In the genomic region with DNA sequence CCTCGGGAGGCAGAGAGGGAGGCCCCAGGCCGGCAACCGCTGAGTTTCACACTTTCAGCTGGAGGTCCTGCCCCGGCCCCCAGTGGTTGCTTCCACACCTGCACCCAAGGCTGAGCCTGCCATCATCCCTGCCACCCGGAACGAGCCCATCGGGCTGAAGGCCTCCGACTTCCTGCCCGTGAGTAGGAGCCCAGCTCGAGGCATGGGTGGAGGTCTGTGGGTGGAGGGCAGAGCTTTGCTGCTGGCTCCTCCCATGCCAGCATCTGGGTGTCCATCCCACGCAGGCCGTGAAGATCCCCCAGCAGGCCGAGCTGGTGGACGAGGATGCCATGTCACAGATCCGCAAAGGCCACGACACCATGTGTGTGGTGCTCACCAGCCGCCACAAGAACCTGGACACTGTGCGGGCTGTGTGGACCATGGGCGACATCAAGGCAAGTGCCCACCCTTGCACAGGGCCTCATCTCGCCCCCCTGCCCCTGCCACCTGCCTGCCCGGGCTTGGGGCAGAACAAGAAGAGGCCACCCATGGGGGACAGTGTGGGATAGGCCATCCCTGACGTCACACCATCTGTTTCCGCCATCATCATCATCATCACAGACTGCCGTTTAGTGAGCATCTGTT, we compare ENCODE assay signal across 28 cellular contexts. TPM values are rescaled to one million over a fixed set of nuclear protein-coding genes. Genes with fewer than 3 reads are reported as not detected.
DNase-seq lines count a peak whose midpoint lies in the region; ATAC-seq, FAIRE-seq and TF ChIP-seq lines count a peak whose summit lies in the region.
"Had no signal": no experiment of that assay in that cellular context is flagged by ENCODE, and none has a peak within 500 bp of the region (broad histone marks: within the 10 kb centered on the region; RNA-seq: fewer than 3 reads in every experiment).

No MANE protein-coding gene starts in this region.

- no peak for FAIRE-seq in kidney (lab: Jason Lieb, UNC)
- FAIRE-seq: H54 had no signal

- intact Hi-C loops in Right ventricle myocardium superior (cut with DNase I) (loop anchor here (10.0 kb wide), 1 partner anchor 250 kb away; a partner anchor contains a TSS), cardiac septum (cut with DNase I) (loop anchor here (5.0 kb wide), 2 partner anchors 47 to 247 kb away; a partner anchor contains a TSS), kidney (cut with DNase I) (loop anchor here (5.0 kb wide), 1 partner anchor 112 kb away; no protein-coding TSS in a partner anchor)

- H3K27ac Mint-ChIP-seq in type B pancreatic cell = no peak overlapping the region
- H3K27ac Mint-ChIP-seq: activated CD4-positive, alpha-beta T cell treated with anti-CD3 and anti-CD28 coated beads for 36 hours; activated naive CD4-positive, alpha-beta T cell treated with anti-CD3 and anti-CD28 coated beads, Interleukin-2, amount 10 ng/mL, durations not matched to agents 7 days and 5 days; memory B cell; stimulated activated naive B cell treated with anti-CD40 and anti-IgM and Interleukin-4, amounts not matched to agents 10 μg/mL and 1 μg/mL and 100 μg/mL, for 72 hours; T-helper 1 cell treated with Interleukin-12 subunit alpha and Interleukin-12 subunit beta and Interleukin-4 antibody, amounts not matched to agents 30 μg/mL and 1 μg/mL, for 36 hours had no signal

- H3K4me1 ChIP-seq in kidney (ENCODE audit: control insufficient read depth in 1 of 2, insufficient read depth in 1 of 2, low read depth in 1 of 2, low read length in 2 of 2) = peaks cover 0 to 3% of the 10 kb centered on the region in 2 donors
- H3K4me1 ChIP-seq: uterus had no signal

- peak; percentile 26 for DNase-seq in Right ventricle myocardium superior
- no peak for DNase-seq in cardiac septum (ENCODE audit: low spot score)
- DNase-seq in WERI-Rb-1 = no peak
- DNase-seq in kidney = peak; percentile 67
- DNase-seq in type B pancreatic cell (ENCODE audit: extremely low spot score, unreplicated experiment) = no peak
- DNase-seq in NCI-H146 (lab: John Stamatoyannopoulos, UW) = no peak
- DNase-seq in HEK293T (ENCODE audit: extremely low spot score) = no peak
- DNase-seq in substantia nigra (lab: John Stamatoyannopoulos, UW) = no peak
- DNase-seq: activated CD4-positive, alpha-beta T cell treated with anti-CD3 and anti-CD28 coated beads for 36 hours; activated naive CD4-positive, alpha-beta T cell treated with anti-CD3 and anti-CD28 coated beads, Interleukin-2, amount 10 ng/mL, durations not matched to agents 7 days and 5 days; activated T-cell treated with anti-CD3 and anti-CD28 coated beads, Interleukin-2, amount 50 U/mL, for 4 hours; amniotic stem cell; central memory CD4-positive, alpha-beta T cell; dermis blood vessel endothelial cell; DMS53; GDM1; kidney glomerular epithelial cell; MM.1S; NCI-H1436; PC-9; stimulated activated CD4-positive, alpha-beta T cell treated with anti-CD3 and anti-CD28 coated beads, Interleukin-2, amount 100 ng/mL, for 48 hours; stimulated activated naive B cell treated with anti-CD40 and anti-IgM and Interleukin-4, amounts not matched to agents 10 μg/mL and 1 μg/mL and 100 μg/mL, for 72 hours; uterus had no signal

- H3K36me3 ChIP-seq in WERI-Rb-1 = peaks cover 51% of the 10 kb centered on the region
- peaks cover under 1 to 2% of the 10 kb centered on the region in 2 donors for H3K36me3 ChIP-seq in kidney (ENCODE audit: control insufficient read depth in 1 of 2, insufficient read depth in 2 of 2, low read length in 2 of 2)
- H3K36me3 ChIP-seq: uterus had no signal

- TF ChIP-seq CTCF in WERI-Rb-1 (IDR thresholded peaks at IDR 0.05; ENCODE audit: low read depth, low read length) (peak; percentile 30), kidney (IDR thresholded peaks at IDR 0.05; ENCODE audit: borderline replicate concordance, extremely low read depth, insufficient read depth) (no peak), type B pancreatic cell (conservative IDR thresholded peaks at IDR 0.05) (peak; percentile 29)

- no peak for ATAC-seq in Right ventricle myocardium superior (ENCODE audit: poor library complexity)
- ATAC-seq: activated CD4-positive, alpha-beta T cell treated with anti-CD3 and anti-CD28 coated beads for 36 hours; activated T-cell treated with anti-CD3 and anti-CD28 coated beads, Interleukin-2, amount 50 U/mL, for 4 hours; stimulated activated naive B cell treated with anti-CD40 and anti-IgM and Interleukin-4, amounts not matched to agents 10 μg/mL and 1 μg/mL and 100 μg/mL, for 72 hours had no signal

- no peaks in the 10 kb centered on the region for H3K9me3 Mint-ChIP-seq in type B pancreatic cell
- H3K9me3 Mint-ChIP-seq: activated naive CD4-positive, alpha-beta T cell treated with anti-CD3 and anti-CD28 coated beads, Interleukin-2, amount 10 ng/mL, durations not matched to agents 7 days and 5 days; activated T-cell treated with anti-CD3 and anti-CD28 coated beads, Interleukin-2, amount 50 U/mL, for 4 hours; memory B cell; stimulated activated naive B cell treated with anti-CD40 and anti-IgM and Interleukin-4, amounts not matched to agents 10 μg/mL and 1 μg/mL and 100 μg/mL, for 72 hours; T-helper 1 cell treated with Interleukin-12 subunit alpha and Interleukin-12 subunit beta and Interleukin-4 antibody, amounts not matched to agents 30 μg/mL and 1 μg/mL, for 36 hours had no signal

- no peaks in the 10 kb centered on the region for H3K27me3 ChIP-seq in WERI-Rb-1 (ENCODE audit: insufficient read depth, low read depth, severe bottlenecking)
- H3K27me3 ChIP-seq: BLaER1, SJSA1, uterus had no signal

- H3K4me3 Mint-ChIP-seq in type B pancreatic cell = no peak overlapping the region
- H3K4me3 Mint-ChIP-seq: activated CD4-positive, alpha-beta T cell treated with anti-CD3 and anti-CD28 coated beads for 36 hours; activated naive CD4-positive, alpha-beta T cell treated with anti-CD3 and anti-CD28 coated beads, Interleukin-2, amount 10 ng/mL, durations not matched to agents 7 days and 5 days; activated T-cell treated with anti-CD3 and anti-CD28 coated beads, Interleukin-2, amount 50 U/mL, for 4 hours; memory B cell; stimulated activated naive B cell treated with anti-CD40 and anti-IgM and Interleukin-4, amounts not matched to agents 10 μg/mL and 1 μg/mL and 100 μg/mL, for 72 hours; T-helper 1 cell treated with Interleukin-12 subunit alpha and Interleukin-12 subunit beta and Interleukin-4 antibody, amounts not matched to agents 30 μg/mL and 1 μg/mL, for 36 hours had no signal

- H3K27ac ChIP-seq in WERI-Rb-1 = no peak overlapping the region
- no peak overlapping the region for H3K27ac ChIP-seq in kidney (ENCODE audit: low read depth in 2 of 2, low read length in 2 of 2)
- H3K27ac ChIP-seq in substantia nigra (ENCODE audit: low read depth, low read length, poor library complexity, severe bottlenecking) = no peak overlapping the region
- H3K27ac ChIP-seq: BLaER1, PC-9, SJSA1, uterus had no signal

- POLR2A ChIA-PET in HEK293T (lab: Yijun Ruan, JAX) = no interaction called here

- H3K9ac ChIP-seq in kidney (ENCODE audit: low read length in 2 of 2) = no peak overlapping the region
- H3K9ac ChIP-seq: BLaER1 had no signal

- H3K36me3 Mint-ChIP-seq in type B pancreatic cell = no peaks in the 10 kb centered on the region
- H3K36me3 Mint-ChIP-seq: activated naive CD4-positive, alpha-beta T cell treated with anti-CD3 and anti-CD28 coated beads, Interleukin-2, amount 10 ng/mL, durations not matched to agents 7 days and 5 days had no signal

- H3K9me3 ChIP-seq in WERI-Rb-1 (ENCODE audit: severe bottlenecking) (no peaks in the 10 kb centered on the region), kidney (ENCODE audit: control insufficient read depth in 1 of 2, low read length in 2 of 2) (no peaks in the 10 kb centered on the region)
- H3K9me3 ChIP-seq: BLaER1, SJSA1, uterus had no signal

- H3K27me3 Mint-ChIP-seq in type B pancreatic cell = no peaks in the 10 kb centered on the region
- H3K27me3 Mint-ChIP-seq: activated CD4-positive, alpha-beta T cell treated with anti-CD3 and anti-CD28 coated beads for 36 hours; activated naive CD4-positive, alpha-beta T cell treated with anti-CD3 and anti-CD28 coated beads, Interleukin-2, amount 10 ng/mL, durations not matched to agents 7 days and 5 days; memory B cell; stimulated activated naive B cell treated with anti-CD40 and anti-IgM and Interleukin-4, amounts not matched to agents 10 μg/mL and 1 μg/mL and 100 μg/mL, for 72 hours had no signal

- H3K4me3 ChIP-seq in WERI-Rb-1 (ENCODE audit: low read depth, low read length) = no peak overlapping the region
- no peak overlapping the region for H3K4me3 ChIP-seq in kidney (ENCODE audit: low read length in 2 of 2)
- H3K4me3 ChIP-seq: BLaER1, PC-9, SJSA1, uterus had no signal

- peaks cover 4% of the 10 kb centered on the region for H3K4me1 Mint-ChIP-seq in type B pancreatic cell (ENCODE audit: unreplicated experiment)
- H3K4me1 Mint-ChIP-seq: activated naive CD4-positive, alpha-beta T cell treated with anti-CD3 and anti-CD28 coated beads, Interleukin-2, amount 10 ng/mL, durations not matched to agents 7 days and 5 days; memory B cell had no signal

- CTCF ChIA-PET in HEK293T (lab: Yijun Ruan, JAX) = no interaction called here

TF ChIP-seq in HEK293T, 16 proteins besides CTCF, POLR2A, EP300 and RAD21:
- TF ChIP-seq FOXM1 (IDR thresholded peaks at IDR 0.05; ENCODE audit: borderline replicate concordance) (no peak), ARNT (IDR thresholded peaks at IDR 0.05) (no peak), ELF4 (IDR thresholded peaks at IDR 0.05) (no peak)
TF ChIP-seq in HEK293T: peak in this region for 0.

RNA-seq across cellular contexts. Expression of a gene that starts 19.6 kb away (rescaled TPM):
- total RNA-seq in Right ventricle myocardium superior (9.4 TPM), cardiac septum (8.9 TPM), kidney (14.5 TPM), type B pancreatic cell (ENCODE audit: low replicate concordance) (20.2 and 31.7 TPM in 2 replicates)
- 13.9 TPM for polyA plus RNA-seq in kidney (ENCODE audit: insufficient read depth, low read depth, low replicate concordance)

RNA-seq across cellular contexts. Expression of a gene that starts 47.1 kb away (rescaled TPM):
- total RNA-seq in Right ventricle myocardium superior (61.6 TPM), cardiac septum (70.1 TPM), kidney (109 TPM), type B pancreatic cell (ENCODE audit: low replicate concordance) (27.3 and 48.4 TPM in 2 replicates)
- 74.9 TPM for polyA plus RNA-seq in kidney (ENCODE audit: insufficient read depth, low read depth, low replicate concordance)

Comparison
In these comparisons a context has a peak if more than half of its experiments do, and no peak if none do; other contexts are left out.
1. DNase-seq: peak in Right ventricle myocardium superior (single experiment) and kidney (single experiment); none in cardiac septum (single experiment), WERI-Rb-1 (single experiment), type B pancreatic cell (single experiment), NCI-H146 (single experiment), HEK293T (single experiment) and substantia nigra (0 of 49).